ENCODE assay signal across 19 cellular contexts in genomic region chr20:12875510-12875909, GRCh38.
"Had no signal": no experiment of that assay in that cellular context is flagged by ENCODE, and none has a peak within 500 bp of the region (broad histone marks: within the 10 kb centered on the region; RNA-seq: fewer than 3 reads in every experiment).

No MANE protein-coding gene starts in this region.

- H3K9me3 Mint-ChIP-seq: activated naive CD4-positive, alpha-beta T cell treated with anti-CD3 and anti-CD28 coated beads, Interleukin-2, amount 10 ng/mL, durations not matched to agents 7 days and 5 days; activated T-cell treated with anti-CD3 and anti-CD28 coated beads, Interleukin-2, amount 50 U/mL, for 24 hours; naive thymus-derived CD8-positive, alpha-beta T cell; stimulated activated naive B cell treated with anti-CD40 and anti-IgM and Interleukin-4, amounts not matched to agents 10 μg/mL and 1 μg/mL and 100 μg/mL, for 72 hours had no signal

- DNase-seq: activated CD4-positive, alpha-beta memory T cell treated with anti-CD3 and anti-CD28 coated beads, Interleukin-2, amount 10 ng/mL, durations not matched to agents 7 days and 5 days; activated CD4-positive, alpha-beta T cell treated with anti-CD3 and anti-CD28 coated beads for 4 hours; activated naive CD4-positive, alpha-beta T cell treated with anti-CD3 and anti-CD28 coated beads, Interleukin-2, amount 10 ng/mL, durations not matched to agents 7 days and 5 days; activated T-cell treated with anti-CD3 and anti-CD28 coated beads, Interleukin-2, amount 50 U/mL, for 24 hours; cortex of kidney; effector CD8-positive, alpha-beta T cell; foreskin fibroblast; head of caudate nucleus; islet precursor cell; mesenchymal stem cell; naive thymus-derived CD8-positive, alpha-beta T cell; retina; stimulated activated CD4-positive, alpha-beta T cell treated with anti-CD3 and anti-CD28 coated beads, Interleukin-15, amount 100 ng/mL, for 24 hours; stimulated activated CD4-positive, alpha-beta T cell treated with anti-CD3 and anti-CD28 coated beads, Interleukin-4, amount 100 ng/mL, for 1 hour; stimulated activated naive B cell treated with anti-CD40 and anti-IgM and Interleukin-4, amounts not matched to agents 10 μg/mL and 1 μg/mL and 100 μg/mL, for 72 hours; trophoblast cell had no signal

- H3K4me1 Mint-ChIP-seq: activated CD4-positive, alpha-beta memory T cell treated with anti-CD3 and anti-CD28 coated beads, Interleukin-2, amount 10 ng/mL, durations not matched to agents 7 days and 5 days; activated naive CD4-positive, alpha-beta T cell treated with anti-CD3 and anti-CD28 coated beads, Interleukin-2, amount 10 ng/mL, durations not matched to agents 7 days and 5 days; naive thymus-derived CD8-positive, alpha-beta T cell; stimulated activated naive B cell treated with anti-CD40 and anti-IgM and Interleukin-4, amounts not matched to agents 10 μg/mL and 1 μg/mL and 100 μg/mL, for 72 hours had no signal

- H3K27me3 ChIP-seq: cardiac muscle cell had no signal

- H3K27ac Mint-ChIP-seq: activated CD4-positive, alpha-beta memory T cell treated with anti-CD3 and anti-CD28 coated beads, Interleukin-2, amount 10 ng/mL, durations not matched to agents 7 days and 5 days; activated naive CD4-positive, alpha-beta T cell treated with anti-CD3 and anti-CD28 coated beads, Interleukin-2, amount 10 ng/mL, durations not matched to agents 7 days and 5 days; activated T-cell treated with anti-CD3 and anti-CD28 coated beads, Interleukin-2, amount 50 U/mL, for 24 hours; naive thymus-derived CD8-positive, alpha-beta T cell; stimulated activated naive B cell treated with anti-CD40 and anti-IgM and Interleukin-4, amounts not matched to agents 10 μg/mL and 1 μg/mL and 100 μg/mL, for 72 hours had no signal

- H3K36me3 Mint-ChIP-seq: activated naive CD4-positive, alpha-beta T cell treated with anti-CD3 and anti-CD28 coated beads, Interleukin-2, amount 10 ng/mL, durations not matched to agents 7 days and 5 days; naive thymus-derived CD8-positive, alpha-beta T cell; stimulated activated naive B cell treated with anti-CD40 and anti-IgM and Interleukin-4, amounts not matched to agents 10 μg/mL and 1 μg/mL and 100 μg/mL, for 72 hours had no signal

- H3K27me3 Mint-ChIP-seq: activated CD4-positive, alpha-beta memory T cell treated with anti-CD3 and anti-CD28 coated beads, Interleukin-2, amount 10 ng/mL, durations not matched to agents 7 days and 5 days; activated naive CD4-positive, alpha-beta T cell treated with anti-CD3 and anti-CD28 coated beads, Interleukin-2, amount 10 ng/mL, durations not matched to agents 7 days and 5 days; activated T-cell treated with anti-CD3 and anti-CD28 coated beads, Interleukin-2, amount 50 U/mL, for 24 hours; stimulated activated naive B cell treated with anti-CD40 and anti-IgM and Interleukin-4, amounts not matched to agents 10 μg/mL and 1 μg/mL and 100 μg/mL, for 72 hours had no signal

- H3K4me3 ChIP-seq: cardiac muscle cell, skin epidermis had no signal

- H3K4me3 Mint-ChIP-seq: activated CD4-positive, alpha-beta memory T cell treated with anti-CD3 and anti-CD28 coated beads, Interleukin-2, amount 10 ng/mL, durations not matched to agents 7 days and 5 days; activated naive CD4-positive, alpha-beta T cell treated with anti-CD3 and anti-CD28 coated beads, Interleukin-2, amount 10 ng/mL, durations not matched to agents 7 days and 5 days; activated T-cell treated with anti-CD3 and anti-CD28 coated beads, Interleukin-2, amount 50 U/mL, for 24 hours; naive thymus-derived CD8-positive, alpha-beta T cell; stimulated activated naive B cell treated with anti-CD40 and anti-IgM and Interleukin-4, amounts not matched to agents 10 μg/mL and 1 μg/mL and 100 μg/mL, for 72 hours had no signal

- ATAC-seq: naive thymus-derived CD8-positive, alpha-beta T cell; SK-N-SH treated with all-trans-retinoic acid at 6 μM for 48 hours; stimulated activated naive B cell treated with anti-CD40 and anti-IgM and Interleukin-4, amounts not matched to agents 10 μg/mL and 1 μg/mL and 100 μg/mL, for 72 hours had no signal

- H3K27ac ChIP-seq: cardiac muscle cell, skin epidermis had no signal

- H3K36me3 ChIP-seq: cardiac muscle cell had no signal
